Comparison of ENCODE assay signal across 9 cellular contexts in genomic region chr6:30820196-30820595, GRCh38.
DNase-seq lines count a peak whose midpoint lies in the region; ATAC-seq lines count a peak whose summit lies in the region.
"Had no signal": no experiment of that assay in that cellular context is flagged by ENCODE, and none has a peak within 500 bp of the region (broad histone marks: within the 10 kb centered on the region; RNA-seq: fewer than 3 reads in every experiment).

No MANE protein-coding gene starts in this region.

- no peak overlapping the region for H3K4me3 ChIP-seq in aorta (ENCODE audit: low read length in 2 of 2)

- H3K4me3 Mint-ChIP-seq in activated naive CD4-positive, alpha-beta T cell treated with anti-CD3 and anti-CD28 coated beads, Interleukin-2, amount 50 U/mL, for 24 hours: peak overlapping the region; percentile 86

- peaks cover 0 to 10% of the 10 kb centered on the region in 2 donors for H3K4me1 ChIP-seq in aorta (ENCODE audit: control insufficient read depth in 1 of 2, insufficient read depth in 2 of 2, low read length in 2 of 2)

- H3K27ac ChIP-seq in aorta (ENCODE audit: low read depth in 1 of 2, low read length in 2 of 2): no peak overlapping the region

- ATAC-seq in aorta (ENCODE audit: low FRiP score): peak; percentile 87

- peaks cover 18% of the 10 kb centered on the region for H3K36me3 Mint-ChIP-seq in activated naive CD4-positive, alpha-beta T cell treated with anti-CD3 and anti-CD28 coated beads, Interleukin-2, amount 50 U/mL, for 24 hours

- H3K36me3 ChIP-seq in aorta (ENCODE audit: control insufficient read depth in 1 of 2, insufficient read depth in 2 of 2, low read length in 1 of 2): no peaks in the 10 kb centered on the region

- H3K4me1 Mint-ChIP-seq in activated naive CD4-positive, alpha-beta T cell treated with anti-CD3 and anti-CD28 coated beads, Interleukin-2, amount 50 U/mL, for 24 hours: peaks cover 82% of the 10 kb centered on the region

- no peaks in the 10 kb centered on the region for H3K27me3 ChIP-seq in aorta (ENCODE audit: control insufficient read depth in 1 of 2, insufficient read depth in 2 of 2, low read length in 1 of 2)

- peaks cover 2% of the 10 kb centered on the region for H3K9me3 Mint-ChIP-seq in activated naive CD4-positive, alpha-beta T cell treated with anti-CD3 and anti-CD28 coated beads, Interleukin-2, amount 50 U/mL, for 24 hours

- intact Hi-C loops in aorta (cut with DNase I): loop anchor here (5.0 kb wide), 2 partner anchors 33 to 78 kb away; partner anchors contain the start of genes FLOT1 (in 1 of the 2) and IER3 (in 1 of the 2)

- peak overlapping the region; percentile 99 for H3K27ac Mint-ChIP-seq in activated naive CD4-positive, alpha-beta T cell treated with anti-CD3 and anti-CD28 coated beads, Interleukin-2, amount 50 U/mL, for 24 hours

- 96 to 100% methylated on average over 1 of the region's 1 CpG for WGBS in aorta, 2 donors

- no peak for DNase-seq in activated naive CD4-positive, alpha-beta T cell treated with anti-CD3 and anti-CD28 coated beads, Interleukin-2, amount 50 U/mL, for 16 hours
- DNase-seq in astrocyte of the hippocampus (ENCODE audit: low read depth, low spot score): peak; percentile 74
- DNase-seq in kidney tubule cell (ENCODE audit: low spot score): peak; percentile 80
- DNase-seq in aorta: peak; percentile 79 to 81
- no peak for DNase-seq in NCI-H524 treated with DMSO at 0.1 percent for 48 hours (lab: John Stamatoyannopoulos, UW)
- DNase-seq in NCI-H1105 treated with DMSO at 0.1 percent for 48 hours (lab: John Stamatoyannopoulos, UW): no peak
- DNase-seq in germinal center (ENCODE audit: low spot score): no peak
- DNase-seq: H7 had no signal

- no peaks in the 10 kb centered on the region for H3K27me3 Mint-ChIP-seq in activated naive CD4-positive, alpha-beta T cell treated with anti-CD3 and anti-CD28 coated beads, Interleukin-2, amount 50 U/mL, for 24 hours

- no peaks in the 10 kb centered on the region for H3K9me3 ChIP-seq in aorta (ENCODE audit: control insufficient read depth, low read length)

Comparison
In these comparisons a context has a peak if more than half of its experiments do, and no peak if none do; other contexts are left out.
1. DNase-seq: peak in astrocyte of the hippocampus (single experiment), kidney tubule cell (single experiment) and aorta (2 of 2); none in activated naive CD4-positive, alpha-beta T cell treated with anti-CD3 and anti-CD28 coated beads, Interleukin-2, amount 50 U/mL, for 16 hours (single experiment), NCI-H524 treated with DMSO at 0.1 percent for 48 hours (single experiment), NCI-H1105 treated with DMSO at 0.1 percent for 48 hours (single experiment) and germinal center (single experiment).